Comparison of ENCODE assay signal across 16 cellular contexts in the genomic region with DNA sequence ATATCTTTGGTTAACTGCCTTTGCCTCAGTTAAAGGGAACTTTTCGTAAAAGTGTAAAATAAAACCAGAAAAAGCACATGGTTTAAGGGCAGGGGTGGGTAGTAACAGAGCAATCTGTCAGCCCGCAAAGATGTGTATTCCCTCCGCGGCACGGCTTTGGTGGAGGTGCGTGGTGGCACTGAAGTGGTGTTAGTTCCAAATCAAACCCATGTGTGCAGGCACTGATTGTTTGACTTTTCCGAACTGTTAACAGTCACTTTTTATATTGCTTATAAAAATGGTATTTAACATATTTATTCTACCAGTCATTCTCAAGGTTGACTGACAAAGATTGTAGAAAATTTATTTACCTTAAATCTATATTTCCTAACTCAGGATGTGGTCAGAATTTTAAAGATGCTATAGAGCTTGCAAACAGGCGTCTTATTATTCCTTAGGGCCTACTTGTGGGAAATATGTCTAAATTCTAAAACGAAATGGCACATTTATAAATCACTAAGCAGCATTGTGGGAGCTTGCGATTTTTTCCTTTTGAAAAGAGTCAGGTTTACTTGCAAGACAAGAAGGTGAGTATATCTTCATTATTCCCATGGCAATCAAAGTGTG.
DNase-seq lines count a peak whose midpoint lies in the region; ATAC-seq and TF ChIP-seq lines count a peak whose summit lies in the region.
"Had no signal": no experiment of that assay in that cellular context is flagged by ENCODE, and none has a peak within 500 bp of the region (broad histone marks: within the 10 kb centered on the region; RNA-seq: fewer than 3 reads in every experiment).

No MANE protein-coding gene starts in this region.

- no peaks in the 10 kb centered on the region for H3K4me1 ChIP-seq in lower lobe of right lung
- H3K4me1 ChIP-seq: Caco-2 had no signal

- DNase-seq in SK-N-MC (ENCODE audit: low read depth, low spot score) = peak; percentile 73
- peak; percentile 18 for DNase-seq in lower lobe of right lung
- no peak for DNase-seq in osteocyte (ENCODE audit: extremely low spot score, unreplicated experiment)
- no peak for DNase-seq in T-helper 17 cell
- DNase-seq in stimulated activated CD4-positive, alpha-beta T cell treated with anti-CD3 and anti-CD28 coated beads, Interleukin-12 subunit alpha, Interleukin-12 subunit beta, amount 100 ng/mL, for 4 hours = no peak
- DNase-seq in EL = no peak
- DNase-seq: C1 segment of cervical spinal cord; Caco-2; CD4-positive, CD25-positive, alpha-beta regulatory T cell; CD8-positive, alpha-beta T cell; DMS 273 treated with DMSO at 0.1 percent for 48 hours; DMS79; GF-D8; GOT3; H7; HCEC 1CT had no signal

- no peaks in the 10 kb centered on the region for H3K27me3 ChIP-seq in lower lobe of right lung (ENCODE audit: low read depth)

- H3K36me3 ChIP-seq in SK-N-MC (ENCODE audit: insufficient read depth, low read length) (no peaks in the 10 kb centered on the region), lower lobe of right lung (no peaks in the 10 kb centered on the region)

- H3K27ac Mint-ChIP-seq in osteocyte (ENCODE audit: unreplicated experiment) (peak overlapping the region; percentile 14), T-helper 17 cell (no peak overlapping the region)
- H3K27ac Mint-ChIP-seq: CD4-positive, CD25-positive, alpha-beta regulatory T cell; CD8-positive, alpha-beta T cell had no signal

- H3K36me3 Mint-ChIP-seq in osteocyte (ENCODE audit: unreplicated experiment) = no peaks in the 10 kb centered on the region
- no peaks in the 10 kb centered on the region for H3K36me3 Mint-ChIP-seq in T-helper 17 cell (ENCODE audit: low read depth)
- H3K36me3 Mint-ChIP-seq: CD4-positive, CD25-positive, alpha-beta regulatory T cell; CD8-positive, alpha-beta T cell had no signal

- H3K4me1 Mint-ChIP-seq in osteocyte (ENCODE audit: unreplicated experiment) (no peaks in the 10 kb centered on the region), T-helper 17 cell (no peaks in the 10 kb centered on the region)
- H3K4me1 Mint-ChIP-seq: CD4-positive, CD25-positive, alpha-beta regulatory T cell had no signal

- H3K27ac ChIP-seq in SK-N-MC (peak overlapping the region; percentile 20; the same call in 1 of the 2 replicates), lower lobe of right lung (no peak overlapping the region)

- intact Hi-C loops in lower lobe of right lung (cut with DNase I) = no loop called here

- H3K4me3 Mint-ChIP-seq in osteocyte (ENCODE audit: unreplicated experiment) = no peak overlapping the region
- no peak overlapping the region for H3K4me3 Mint-ChIP-seq in T-helper 17 cell
- H3K4me3 Mint-ChIP-seq: CD4-positive, CD25-positive, alpha-beta regulatory T cell; CD8-positive, alpha-beta T cell had no signal

- H3K27me3 Mint-ChIP-seq in osteocyte (ENCODE audit: unreplicated experiment) (no peaks in the 10 kb centered on the region), T-helper 17 cell (no peaks in the 10 kb centered on the region)
- H3K27me3 Mint-ChIP-seq: CD4-positive, CD25-positive, alpha-beta regulatory T cell had no signal

- H3K9ac ChIP-seq in SK-N-MC (ENCODE audit: insufficient read length) = no peak overlapping the region

- H3K4me3 ChIP-seq in SK-N-MC (peak overlapping the region; percentile 46), lower lobe of right lung (no peak overlapping the region)

- no peaks in the 10 kb centered on the region for H3K9me3 Mint-ChIP-seq in osteocyte (ENCODE audit: unreplicated experiment)
- H3K9me3 Mint-ChIP-seq: CD8-positive, alpha-beta T cell had no signal

- no peak for ATAC-seq in lower lobe of right lung
- no peak for ATAC-seq in T-helper 17 cell
- ATAC-seq: CD8-positive, alpha-beta T cell had no signal

- no peak for TF ChIP-seq CTCF in lower lobe of right lung (IDR thresholded peaks at IDR 0.05)
- no peak for TF ChIP-seq CTCF in osteocyte (IDR thresholded peaks at IDR 0.05)

- H3K9me3 ChIP-seq in SK-N-MC (ENCODE audit: low read depth, low read length) = no peaks in the 10 kb centered on the region
- H3K9me3 ChIP-seq in lower lobe of right lung = no peaks in the 10 kb centered on the region
- no peaks in the 10 kb centered on the region for H3K9me3 ChIP-seq in T-helper 17 cell (ENCODE audit: control insufficient read depth, low read length, poor library complexity, severe bottlenecking)
- H3K9me3 ChIP-seq: Caco-2 had no signal

Comparison
In these comparisons a context has a peak if more than half of its experiments do, and no peak if none do; other contexts are left out.
1. DNase-seq: peak in SK-N-MC (single experiment) and lower lobe of right lung (single experiment); none in osteocyte (single experiment), T-helper 17 cell (0 of 3), stimulated activated CD4-positive, alpha-beta T cell treated with anti-CD3 and anti-CD28 coated beads, Interleukin-12 subunit alpha, Interleukin-12 subunit beta, amount 100 ng/mL, for 4 hours (single experiment) and EL (single experiment).